In the genomic region with DNA sequence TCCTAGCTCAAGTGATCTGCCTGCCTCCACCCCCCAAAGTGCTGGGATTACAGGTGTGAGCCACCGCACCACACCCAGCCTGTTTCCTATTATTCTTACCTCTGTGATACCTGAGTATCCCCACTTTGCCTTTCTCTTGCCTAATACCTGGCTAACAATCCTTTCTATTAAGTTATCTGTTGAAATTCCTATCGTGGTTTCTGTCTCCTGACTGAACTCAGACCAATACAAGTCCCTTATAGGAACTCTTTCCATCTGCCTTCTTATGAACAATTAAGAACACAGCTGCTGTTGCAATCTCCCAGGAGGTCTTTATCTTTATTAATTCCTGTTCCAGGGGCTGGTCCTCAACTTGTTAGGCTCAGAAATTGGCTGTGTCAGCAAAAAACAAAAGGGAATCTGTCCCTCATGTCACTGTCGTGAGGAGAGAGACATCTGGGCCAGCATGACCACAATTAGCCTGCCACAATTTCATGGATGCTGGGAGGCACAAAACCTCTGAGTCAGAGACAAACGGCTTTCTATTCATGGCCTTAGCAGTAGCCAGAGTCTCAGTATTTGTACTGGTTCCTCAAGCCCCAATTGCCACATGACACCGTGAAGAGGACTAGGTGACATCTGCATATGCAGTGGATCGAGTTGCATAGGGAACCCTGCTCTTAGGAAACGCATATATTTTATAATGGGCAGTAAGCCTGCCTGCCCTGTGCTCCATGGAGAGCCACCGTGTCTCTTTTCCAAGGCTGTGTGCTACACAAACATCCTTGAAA, we compare ENCODE assay signal across 12 cellular contexts. TPM values are rescaled to one million over a fixed set of nuclear protein-coding genes. Genes with fewer than 3 reads are reported as not detected.
DNase-seq lines count a peak whose midpoint lies in the region; ATAC-seq and TF ChIP-seq lines count a peak whose summit lies in the region.
"Had no signal": no experiment of that assay in that cellular context is flagged by ENCODE, and none has a peak within 500 bp of the region (broad histone marks: within the 10 kb centered on the region; RNA-seq: fewer than 3 reads in every experiment).

No MANE protein-coding gene starts in this region.

- TF ChIP-seq CTCF in fibroblast of villous mesenchyme (IDR thresholded peaks at IDR 0.05; ENCODE audit: insufficient read depth, low read depth, low read length), result no peak
- no peak for TF ChIP-seq CTCF in thoracic aorta (IDR thresholded peaks at IDR 0.05)
- no peak for TF ChIP-seq CTCF in testis (IDR thresholded peaks at IDR 0.05)
- TF ChIP-seq CTCF in lower leg skin (IDR thresholded peaks at IDR 0.05), result no peak

- 67 to 77% methylated on average over 8 of the region's 8 CpGs for WGBS in testis, 2 donors
- 63 to 65% methylated on average over 8 of the region's 8 CpGs for WGBS in lower leg skin, 2 donors

- ATAC-seq in thoracic aorta (ENCODE audit: insufficient number of reproducible peaks, low FRiP score, low read depth), result peak; percentile 58
- no peak for ATAC-seq in GM21825 (IDR thresholded peaks at IDR 0.05; ENCODE audit: unreplicated experiment)

- H3K9me3 ChIP-seq in thoracic aorta, result no peaks in the 10 kb centered on the region
- H3K9me3 ChIP-seq in testis, result no peaks in the 10 kb centered on the region
- H3K9me3 ChIP-seq: Peyer's patch had no signal

- H3K4me1 ChIP-seq in thoracic aorta (ENCODE audit: control insufficient read depth in 1 of 2, low read depth in 2 of 2), result peaks cover 22 to 43% of the 10 kb centered on the region in 2 donors
- H3K4me1 ChIP-seq in testis, result peaks cover 8% of the 10 kb centered on the region
- H3K4me1 ChIP-seq: Peyer's patch had no signal

- DNase-seq in NOMO-1 (lab: John Stamatoyannopoulos, UW; ENCODE audit: unreplicated experiment in 2 of 2) (peak; percentile 12 to 43), NOMO-1 treated with dmso at 0.1 percent for 144 hours (lab: John Stamatoyannopoulos, UW; ENCODE audit: unreplicated experiment) (no peak), SW480 (ENCODE audit: low spot score) (peak; percentile 27), fibroblast of villous mesenchyme (ENCODE audit: low read depth) (peak; percentile 28), thoracic aorta (ENCODE audit: low spot score) (no peak), testis (no peak), lower leg skin (ENCODE audit: low spot score in 2 of 2) (no peak)
- DNase-seq: activated effector memory CD4-positive, alpha-beta T cell treated with anti-CD3 and anti-CD28 coated beads, Interleukin-2, amount 50 U/mL, for 16 hours; AML-193; nucleus accumbens; Peyer's patch had no signal

- peak overlapping the region; percentile 32 to 76 for H3K27ac ChIP-seq in thoracic aorta
- no peak overlapping the region for H3K27ac ChIP-seq in testis

- intact Hi-C loops in testis (cut with DNase I; ENCODE audit: low total_unique reads) (no loop called here), lower leg skin (cut with DNase I; ENCODE audit: low total_unique reads) (no loop called here)

- H3K4me3 ChIP-seq in fibroblast of villous mesenchyme (ENCODE audit: low read depth, low read length) (no peak overlapping the region), thoracic aorta (no peak overlapping the region), testis (no peak overlapping the region), lower leg skin (ENCODE audit: low read depth, poor library complexity, severe bottlenecking) (no peak overlapping the region)
- H3K4me3 ChIP-seq: Peyer's patch had no signal

- TF ChIP-seq POLR2A in testis (IDR thresholded peaks at IDR 0.05) (no peak), lower leg skin (IDR thresholded peaks at IDR 0.05) (no peak)

- H3K36me3 ChIP-seq in thoracic aorta, result no peaks in the 10 kb centered on the region
- no peaks in the 10 kb centered on the region for H3K36me3 ChIP-seq in testis (ENCODE audit: low read depth, missing control alignments)
- H3K36me3 ChIP-seq: Peyer's patch had no signal

- H3K27me3 ChIP-seq in thoracic aorta (replicated peaks; ENCODE audit: insufficient read depth) (no peaks in the 10 kb centered on the region), testis (no peaks in the 10 kb centered on the region)
- H3K27me3 ChIP-seq: Peyer's patch had no signal

RNA-seq across cellular contexts. Expression of gene NUFIP1, which starts 58.2 kb away (rescaled TPM):
- total RNA-seq in fibroblast of villous mesenchyme (4.2 and 4.7 TPM in 2 replicates), thoracic aorta (1 to 10 TPM in 1 of 2 donors, under 1 TPM in 1; 0.54 to 4.5 TPM), testis (1 to 10 TPM; 7.6 to 8.3 TPM), lower leg skin (1 to 10 TPM in 3 of 4 donors, under 1 TPM in 1; 0.88 to 4.0 (median 3.7) TPM)
- 7.9 TPM for polyA plus RNA-seq in testis (ENCODE audit: insufficient read depth, low read depth, low replicate concordance)

RNA-seq across cellular contexts. Expression of gene GPALPP1, which starts 58.2 kb away (rescaled TPM):
- total RNA-seq in fibroblast of villous mesenchyme (23.8 and 31.1 TPM in 2 replicates), thoracic aorta (10 to 100 TPM; 33.6 to 34.3 TPM), testis (10 to 100 TPM; 33.8 to 41.3 TPM), lower leg skin (10 to 100 TPM; 18.3 to 29.6 (median 19.9) TPM)
- 18.3 TPM for polyA plus RNA-seq in testis (ENCODE audit: insufficient read depth, low read depth, low replicate concordance)

Comparison
In these comparisons a context has a peak if more than half of its experiments do, and no peak if none do; other contexts are left out.
1. DNase-seq: peak in NOMO-1 (2 of 2), SW480 (single experiment) and fibroblast of villous mesenchyme (single experiment); none in NOMO-1 treated with dmso at 0.1 percent for 144 hours (single experiment), thoracic aorta (single experiment), testis (single experiment) and lower leg skin (0 of 2).
2. H3K27ac ChIP-seq: peak in thoracic aorta (2 of 2); none in testis (0 of 2).